ENCODE assay signal across 1 cellular context in the genomic region with DNA sequence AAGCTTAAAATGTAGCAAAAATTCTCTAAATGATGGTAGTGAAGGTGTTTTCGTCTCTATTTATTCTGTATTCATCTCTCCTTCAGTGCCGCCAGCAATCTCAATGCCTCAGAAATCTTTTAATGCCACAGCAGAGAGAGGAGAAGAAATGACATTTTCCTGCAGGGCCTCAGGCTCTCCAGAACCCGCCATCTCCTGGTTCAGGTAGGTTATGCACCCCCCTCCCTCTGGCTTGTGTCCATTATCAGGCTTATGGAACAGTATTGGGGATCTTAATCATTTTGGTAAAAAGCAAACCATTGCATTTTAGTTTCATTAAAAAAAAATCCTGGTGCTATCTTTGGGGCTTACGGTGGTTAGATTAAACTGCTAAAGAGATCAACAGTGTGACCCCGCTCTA.
TF ChIP-seq lines count a peak whose summit lies in the region.

No MANE protein-coding gene starts in this region.

TF ChIP-seq in H1, 55 proteins besides CTCF, POLR2A, EP300 and RAD21 (continued from another document):
- TF ChIP-seq, protein P1, sequence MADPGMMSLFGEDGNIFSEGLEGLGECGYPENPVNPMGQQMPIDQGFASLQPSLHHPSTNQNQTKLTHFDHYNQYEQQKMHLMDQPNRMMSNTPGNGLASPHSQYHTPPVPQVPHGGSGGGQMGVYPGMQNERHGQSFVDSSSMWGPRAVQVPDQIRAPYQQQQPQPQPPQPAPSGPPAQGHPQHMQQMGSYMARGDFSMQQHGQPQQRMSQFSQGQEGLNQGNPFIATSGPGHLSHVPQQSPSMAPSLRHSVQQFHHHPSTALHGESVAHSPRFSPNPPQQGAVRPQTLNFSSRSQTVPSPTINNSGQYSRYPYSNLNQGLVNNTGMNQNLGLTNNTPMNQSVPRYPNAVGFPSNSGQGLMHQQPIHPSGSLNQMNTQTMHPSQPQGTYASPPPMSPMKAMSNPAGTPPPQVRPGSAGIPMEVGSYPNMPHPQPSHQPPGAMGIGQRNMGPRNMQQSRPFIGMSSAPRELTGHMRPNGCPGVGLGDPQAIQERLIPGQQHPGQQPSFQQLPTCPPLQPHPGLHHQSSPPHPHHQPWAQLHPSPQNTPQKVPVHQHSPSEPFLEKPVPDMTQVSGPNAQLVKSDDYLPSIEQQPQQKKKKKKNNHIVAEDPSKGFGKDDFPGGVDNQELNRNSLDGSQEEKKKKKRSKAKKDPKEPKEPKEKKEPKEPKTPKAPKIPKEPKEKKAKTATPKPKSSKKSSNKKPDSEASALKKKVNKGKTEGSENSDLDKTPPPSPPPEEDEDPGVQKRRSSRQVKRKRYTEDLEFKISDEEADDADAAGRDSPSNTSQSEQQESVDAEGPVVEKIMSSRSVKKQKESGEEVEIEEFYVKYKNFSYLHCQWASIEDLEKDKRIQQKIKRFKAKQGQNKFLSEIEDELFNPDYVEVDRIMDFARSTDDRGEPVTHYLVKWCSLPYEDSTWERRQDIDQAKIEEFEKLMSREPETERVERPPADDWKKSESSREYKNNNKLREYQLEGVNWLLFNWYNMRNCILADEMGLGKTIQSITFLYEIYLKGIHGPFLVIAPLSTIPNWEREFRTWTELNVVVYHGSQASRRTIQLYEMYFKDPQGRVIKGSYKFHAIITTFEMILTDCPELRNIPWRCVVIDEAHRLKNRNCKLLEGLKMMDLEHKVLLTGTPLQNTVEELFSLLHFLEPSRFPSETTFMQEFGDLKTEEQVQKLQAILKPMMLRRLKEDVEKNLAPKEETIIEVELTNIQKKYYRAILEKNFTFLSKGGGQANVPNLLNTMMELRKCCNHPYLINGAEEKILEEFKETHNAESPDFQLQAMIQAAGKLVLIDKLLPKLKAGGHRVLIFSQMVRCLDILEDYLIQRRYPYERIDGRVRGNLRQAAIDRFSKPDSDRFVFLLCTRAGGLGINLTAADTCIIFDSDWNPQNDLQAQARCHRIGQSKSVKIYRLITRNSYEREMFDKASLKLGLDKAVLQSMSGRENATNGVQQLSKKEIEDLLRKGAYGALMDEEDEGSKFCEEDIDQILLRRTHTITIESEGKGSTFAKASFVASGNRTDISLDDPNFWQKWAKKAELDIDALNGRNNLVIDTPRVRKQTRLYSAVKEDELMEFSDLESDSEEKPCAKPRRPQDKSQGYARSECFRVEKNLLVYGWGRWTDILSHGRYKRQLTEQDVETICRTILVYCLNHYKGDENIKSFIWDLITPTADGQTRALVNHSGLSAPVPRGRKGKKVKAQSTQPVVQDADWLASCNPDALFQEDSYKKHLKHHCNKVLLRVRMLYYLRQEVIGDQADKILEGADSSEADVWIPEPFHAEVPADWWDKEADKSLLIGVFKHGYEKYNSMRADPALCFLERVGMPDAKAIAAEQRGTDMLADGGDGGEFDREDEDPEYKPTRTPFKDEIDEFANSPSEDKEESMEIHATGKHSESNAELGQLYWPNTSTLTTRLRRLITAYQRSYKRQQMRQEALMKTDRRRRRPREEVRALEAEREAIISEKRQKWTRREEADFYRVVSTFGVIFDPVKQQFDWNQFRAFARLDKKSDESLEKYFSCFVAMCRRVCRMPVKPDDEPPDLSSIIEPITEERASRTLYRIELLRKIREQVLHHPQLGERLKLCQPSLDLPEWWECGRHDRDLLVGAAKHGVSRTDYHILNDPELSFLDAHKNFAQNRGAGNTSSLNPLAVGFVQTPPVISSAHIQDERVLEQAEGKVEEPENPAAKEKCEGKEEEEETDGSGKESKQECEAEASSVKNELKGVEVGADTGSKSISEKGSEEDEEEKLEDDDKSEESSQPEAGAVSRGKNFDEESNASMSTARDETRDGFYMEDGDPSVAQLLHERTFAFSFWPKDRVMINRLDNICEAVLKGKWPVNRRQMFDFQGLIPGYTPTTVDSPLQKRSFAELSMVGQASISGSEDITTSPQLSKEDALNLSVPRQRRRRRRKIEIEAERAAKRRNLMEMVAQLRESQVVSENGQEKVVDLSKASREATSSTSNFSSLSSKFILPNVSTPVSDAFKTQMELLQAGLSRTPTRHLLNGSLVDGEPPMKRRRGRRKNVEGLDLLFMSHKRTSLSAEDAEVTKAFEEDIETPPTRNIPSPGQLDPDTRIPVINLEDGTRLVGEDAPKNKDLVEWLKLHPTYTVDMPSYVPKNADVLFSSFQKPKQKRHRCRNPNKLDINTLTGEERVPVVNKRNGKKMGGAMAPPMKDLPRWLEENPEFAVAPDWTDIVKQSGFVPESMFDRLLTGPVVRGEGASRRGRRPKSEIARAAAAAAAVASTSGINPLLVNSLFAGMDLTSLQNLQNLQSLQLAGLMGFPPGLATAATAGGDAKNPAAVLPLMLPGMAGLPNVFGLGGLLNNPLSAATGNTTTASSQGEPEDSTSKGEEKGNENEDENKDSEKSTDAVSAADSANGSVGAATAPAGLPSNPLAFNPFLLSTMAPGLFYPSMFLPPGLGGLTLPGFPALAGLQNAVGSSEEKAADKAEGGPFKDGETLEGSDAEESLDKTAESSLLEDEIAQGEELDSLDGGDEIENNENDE (IDR thresholded peaks at IDR 0.05; ENCODE audit: insufficient replicate concordance, low read length), result no peak
- TF ChIP-seq CBX5 (IDR thresholded peaks at IDR 0.05; ENCODE audit: low read depth, low read length), result no peak
- no peak for TF ChIP-seq CREB1 (IDR thresholded peaks at IDR 0.05)
- no peak for TF ChIP-seq NANOG (IDR thresholded peaks at IDR 0.05; ENCODE audit: insufficient read depth, low read depth, low read length, poor library complexity, severe bottlenecking)
- no peak for TF ChIP-seq GTF2F1 (IDR thresholded peaks at IDR 0.05; ENCODE audit: borderline replicate concordance, low read depth, low read length)
- no peak for TF ChIP-seq TBP (IDR thresholded peaks at IDR 0.05; ENCODE audit: low read depth, low read length)
- no peak for TF ChIP-seq SUZ12 (IDR thresholded peaks at IDR 0.05; ENCODE audit: low read length)
- no peak for TF ChIP-seq RFX5 (IDR thresholded peaks at IDR 0.05; ENCODE audit: borderline replicate concordance, low read depth, low read length)
- no peak for TF ChIP-seq POU5F1 (IDR thresholded peaks at IDR 0.05; ENCODE audit: low read depth, low read length)
- no peak for TF ChIP-seq POLR2AphosphoS5 (IDR thresholded peaks at IDR 0.05; ENCODE audit: low read depth, low read length)
- TF ChIP-seq, protein P2, sequence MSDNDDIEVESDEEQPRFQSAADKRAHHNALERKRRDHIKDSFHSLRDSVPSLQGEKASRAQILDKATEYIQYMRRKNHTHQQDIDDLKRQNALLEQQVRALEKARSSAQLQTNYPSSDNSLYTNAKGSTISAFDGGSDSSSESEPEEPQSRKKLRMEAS (IDR thresholded peaks at IDR 0.05), result no peak
- TF ChIP-seq RBBP5 (IDR thresholded peaks at IDR 0.05; ENCODE audit: borderline replicate concordance, low read depth, low read length), result no peak
- no peak for TF ChIP-seq SP1 (IDR thresholded peaks at IDR 0.05; ENCODE audit: low read depth, low read length)
- TF ChIP-seq BACH1 (IDR thresholded peaks at IDR 0.05; ENCODE audit: low read length), result no peak
TF ChIP-seq in H1: peak in this region for 0.
